ENCODE assay signal across 8 cellular contexts in the genomic region with DNA sequence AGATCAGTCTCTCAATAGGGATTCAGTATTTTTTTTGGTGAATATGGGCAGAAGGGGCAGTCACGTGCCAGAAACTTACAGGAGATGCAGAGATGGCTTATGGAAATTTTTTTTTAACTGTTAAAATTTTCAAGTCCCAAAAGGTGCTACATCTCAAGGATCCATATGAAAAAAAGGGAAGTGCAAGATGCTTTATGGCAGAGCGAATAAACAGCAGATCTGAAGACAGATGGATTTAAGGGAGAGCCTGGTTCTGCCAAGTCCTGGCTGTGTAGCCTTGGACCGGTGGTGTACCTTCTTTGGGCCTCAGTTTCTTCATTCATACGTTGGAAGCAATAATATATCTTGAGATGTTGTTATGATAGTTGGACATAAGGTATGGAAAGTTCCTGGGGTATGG.
"Had no signal": no experiment of that assay in that cellular context is flagged by ENCODE, and none has a peak within 500 bp of the region (broad histone marks: within the 10 kb centered on the region; RNA-seq: fewer than 3 reads in every experiment).

No MANE protein-coding gene starts in this region.

- ATAC-seq: HepG2 had no signal

- H3K9ac ChIP-seq: KMS-11 had no signal

- FAIRE-seq: HepG2, HTR-8/SVneo had no signal

- DNase-seq: IMR-90, Karpas-422, KBM-7, KG1 had no signal

- H3K27ac ChIP-seq: HL-60, KMS-11 had no signal

- H3K4me2 ChIP-seq: KMS-11 had no signal
